In the genomic region with DNA sequence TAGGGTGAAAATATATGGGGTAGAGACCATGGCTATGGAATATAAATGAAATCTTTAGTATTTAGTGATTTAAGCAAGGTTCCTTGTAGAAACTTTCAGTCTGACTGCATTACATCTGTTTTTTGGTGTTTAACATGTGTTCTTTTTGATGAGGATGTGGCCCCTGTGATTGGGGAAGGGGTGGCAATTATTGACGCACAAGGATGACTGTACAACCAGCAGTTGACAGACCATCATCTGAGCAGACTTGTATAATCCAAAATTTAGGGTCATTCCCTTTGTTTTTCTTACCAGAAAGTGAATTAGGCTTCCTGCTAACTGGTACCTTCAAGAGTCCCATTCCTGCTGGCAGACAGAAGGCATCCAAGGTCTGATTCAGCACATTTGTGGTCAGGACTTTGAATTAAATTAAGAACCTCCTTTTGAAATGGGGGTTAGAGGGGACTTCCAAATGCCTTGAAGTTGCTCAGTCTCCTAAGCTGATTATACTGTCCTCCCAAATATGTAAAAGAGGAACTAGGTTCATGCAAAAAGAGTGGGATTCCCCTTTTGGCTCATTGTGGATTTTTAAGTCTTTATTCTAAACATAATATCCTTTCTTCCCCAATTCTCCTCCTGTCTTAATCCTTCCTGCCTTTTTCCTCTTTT, we compare ENCODE assay signal across 13 cellular contexts.
DNase-seq lines count a peak whose midpoint lies in the region; ATAC-seq, FAIRE-seq and TF ChIP-seq lines count a peak whose summit lies in the region.
"Had no signal": no experiment of that assay in that cellular context is flagged by ENCODE, and none has a peak within 500 bp of the region (broad histone marks: within the 10 kb centered on the region; RNA-seq: fewer than 3 reads in every experiment).

No MANE protein-coding gene starts in this region.

- no peaks in the 10 kb centered on the region for H3K79me2 ChIP-seq in K562 (ENCODE audit: control insufficient read depth, insufficient read depth, low read length)

- H3K27me3 ChIP-seq in K562 (ENCODE audit: control insufficient read depth in 2 of 2, insufficient read depth in 2 of 2, low read length in 2 of 2): no peaks in the 10 kb centered on the region

- H2AFZ ChIP-seq in K562 (ENCODE audit: low read depth, low read length): no peak overlapping the region

- H3K9me3 ChIP-seq in K562 (replicated peaks; ENCODE audit: control insufficient read depth, insufficient read depth, low read depth, low read length) (no peaks in the 10 kb centered on the region), kidney (ENCODE audit: control insufficient read depth in 1 of 2, low read length in 2 of 2) (no peaks in the 10 kb centered on the region)

- H3K4me1 ChIP-seq in K562 (replicated peaks in 1 of 2; ENCODE audit: control insufficient read depth in 2 of 2, insufficient read depth in 2 of 2, low read length in 2 of 2): no peaks in the 10 kb centered on the region
- H3K4me1 ChIP-seq in kidney (ENCODE audit: control insufficient read depth in 1 of 2, insufficient read depth in 1 of 2, low read depth in 1 of 2, low read length in 2 of 2): no peaks in the 10 kb centered on the region

- no peak for DNase-seq in K562 (ENCODE audit: extremely low read depth in 1 of 4, low spot score in 3 of 4)
- no peak for DNase-seq in kidney
- DNase-seq in AG08395 (ENCODE audit: low spot score): no peak
- no peak for DNase-seq in NCI-H2081 treated with DMSO at 0.1 percent for 48 hours (lab: John Stamatoyannopoulos, UW)
- DNase-seq: CD4-positive, alpha-beta memory T cell; immature natural killer cell; NCI-H2227 treated with DMSO at 0.1 percent for 48 hours; retina had no signal

- WGBS in K562 (ENCODE audit: insufficient coverage, low coverage, missing lambda C conversion rate): 0% methylated on average over 1 of the region's 1 CpG

- TF ChIP-seq EP300 in K562 (IDR thresholded peaks at IDR 0.05; ENCODE audit: low read length): no peak

- in situ Hi-C loops in K562 (cut with MboI): no loop called here

- TF ChIP-seq RAD21 in K562 (CRISPR knock-in tag; conservative IDR thresholded peaks at IDR 0.05 in 1 of 2, IDR thresholded peaks at IDR 0.05 in 1 of 2): no peak

- H3K9ac ChIP-seq in K562 (ENCODE audit: insufficient read depth in 1 of 2, low read depth in 2 of 2, low read length in 2 of 2) (no peak overlapping the region), kidney (ENCODE audit: low read length in 2 of 2) (no peak overlapping the region)

- FAIRE-seq in K562 (lab: Jason Lieb, UNC) (no peak), kidney (lab: Jason Lieb, UNC) (no peak)

- H3K4me2 ChIP-seq in K562 (ENCODE audit: insufficient read depth, low read length): no peak overlapping the region

- H3K4me3 ChIP-seq in K562: no peak overlapping the region
- H3K4me3 ChIP-seq in kidney (ENCODE audit: low read length in 2 of 2): no peak overlapping the region

- no peak for TF ChIP-seq POLR2A in K562 (conservative IDR thresholded peaks at IDR 0.05)

- CTCF ChIA-PET in K562 (lab: Yijun Ruan, JAX; ENCODE audit: low intra/inter-chr PET ratio): no interaction called here

- H3K27ac ChIP-seq in K562 (ENCODE audit: extremely low read depth, low read depth, low read length) (no peak overlapping the region), kidney (ENCODE audit: low read depth in 2 of 2, low read length in 2 of 2) (no peak overlapping the region)
- H3K27ac ChIP-seq: RWPE1 had no signal

- BruUV-seq in K562 (replicated peaks; lab: Mats Ljungman, UMichigan): no TSS peak

- TF ChIP-seq CTCF in K562 (IDR thresholded peaks at IDR 0.05 in 2 of 3, conservative IDR thresholded peaks at IDR 0.05 in 1 of 3; ENCODE audit: insufficient read depth in 2 of 3, low read depth in 1 of 3, low read length in 3 of 3) (no peak), kidney (IDR thresholded peaks at IDR 0.05; ENCODE audit: borderline replicate concordance, extremely low read depth, insufficient read depth) (no peak)

- intact Hi-C loops in K562 (cut with micrococcal nuclease) (no loop called here), kidney (cut with DNase I) (no loop called here)

- H3K36me3 ChIP-seq in K562 (ENCODE audit: control insufficient read depth, insufficient read depth, low read length) (no peaks in the 10 kb centered on the region), kidney (ENCODE audit: control insufficient read depth in 1 of 2, insufficient read depth in 2 of 2, low read length in 2 of 2) (no peaks in the 10 kb centered on the region)

- POLR2A ChIA-PET in K562 (lab: Yijun Ruan, JAX): no interaction called here

- ATAC-seq in GM18508 (IDR thresholded peaks at IDR 0.05; ENCODE audit: insufficient read depth, unreplicated experiment): peak; percentile 54
- ATAC-seq in GM21390 (IDR thresholded peaks at IDR 0.05; ENCODE audit: unreplicated experiment): peak; percentile 72
- ATAC-seq in HG03432 (IDR thresholded peaks at IDR 0.05; ENCODE audit: unreplicated experiment): peak; percentile 78
- no peak for ATAC-seq in K562
- no peak for ATAC-seq in GM21825 (IDR thresholded peaks at IDR 0.05; ENCODE audit: unreplicated experiment)

- H4K20me1 ChIP-seq in K562 (replicated peaks; ENCODE audit: control insufficient read depth, insufficient read depth, low read length): no peaks in the 10 kb centered on the region

- no peaks in the 10 kb centered on the region for H3K9me1 ChIP-seq in K562 (ENCODE audit: control insufficient read depth, insufficient read depth, low read length)

TF ChIP-seq in K562, 482 proteins besides CTCF, POLR2A, EP300 and RAD21:
- TF ChIP-seq ZNF316 (IDR thresholded peaks at IDR 0.05) (peak; percentile 10; the same call in 1 of the 2 replicates), PHF20 (IDR thresholded peaks at IDR 0.05; ENCODE audit: partially characterized antibody) (no peak)

Comparison
In these comparisons a context has a peak if more than half of its experiments do, and no peak if none do; other contexts are left out.
1. ATAC-seq: peak in GM18508 (single experiment), GM21390 (single experiment) and HG03432 (single experiment); none in K562 (single experiment) and GM21825 (single experiment).